Comparison of ENCODE assay signal across 20 cellular contexts in the genomic region with DNA sequence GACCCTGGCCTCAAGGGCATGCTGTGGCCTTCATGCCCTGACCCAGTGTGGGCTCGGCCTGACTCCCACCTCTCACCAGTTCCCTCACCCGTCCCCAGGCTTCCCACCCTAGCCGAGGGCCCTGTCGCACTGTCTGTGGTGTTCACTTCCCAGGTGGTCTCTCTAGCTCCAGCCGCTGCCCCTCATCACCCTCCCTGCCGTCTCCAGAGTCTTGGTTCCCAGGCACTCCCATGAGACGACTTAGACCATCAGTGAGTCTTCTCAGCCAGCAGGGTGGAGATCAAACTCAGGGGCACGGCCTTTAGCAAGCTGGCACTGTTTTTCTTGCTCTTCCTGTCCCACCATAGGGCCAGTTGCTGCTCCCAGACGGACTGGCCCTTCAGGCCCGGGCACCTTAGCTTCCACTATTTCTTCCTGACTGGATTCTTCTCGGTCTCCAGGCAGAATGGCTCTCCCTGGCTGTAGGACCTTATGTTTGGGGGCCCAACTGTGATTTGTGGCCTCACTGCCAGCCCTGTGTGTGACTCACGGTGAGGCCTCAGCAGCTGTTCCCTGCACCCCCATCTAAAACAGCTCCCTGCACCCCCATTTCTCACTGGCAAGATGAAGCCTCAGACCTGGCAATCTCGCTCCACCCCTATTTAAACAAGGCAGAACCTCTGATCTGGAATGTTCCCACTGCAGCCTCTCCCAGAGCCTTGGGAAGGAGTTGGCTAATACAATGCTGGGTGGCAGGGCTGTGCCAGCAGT. TPM values are rescaled to one million over a fixed set of nuclear protein-coding genes. Genes with fewer than 3 reads are reported as not detected.
DNase-seq lines count a peak whose midpoint lies in the region; TF ChIP-seq lines count a peak whose summit lies in the region.
"Had no signal": no experiment of that assay in that cellular context is flagged by ENCODE, and none has a peak within 500 bp of the region (broad histone marks: within the 10 kb centered on the region; RNA-seq: fewer than 3 reads in every experiment).

No MANE protein-coding gene starts in this region.

- peak overlapping the region; percentile 21 for H3K27ac ChIP-seq in cingulate gyrus (ENCODE audit: low read depth, low read length)
- H3K27ac ChIP-seq: foreskin keratinocyte, ovary had no signal

- in situ Hi-C loops in GM13976 (cut with MboI; ENCODE audit: low sequenced_read_pairs, unreplicated experiment) = loop anchor here (10.0 kb wide), 1 partner anchor 204 kb away; the partner anchor contains the start of gene SNRPA1

- DNase-seq in AG20443 (ENCODE audit: low spot score) = peak; percentile 7
- peak; percentile 26 for DNase-seq in GM13976 (ENCODE audit: low spot score)
- DNase-seq in myocyte (ENCODE audit: low read depth) = peak; percentile 58
- no peak for DNase-seq in NCI-H1694 (lab: John Stamatoyannopoulos, UW)
- DNase-seq in OCI-M1 (lab: John Stamatoyannopoulos, UW) = no peak
- no peak for DNase-seq in anterior cingulate cortex (lab: John Stamatoyannopoulos, UW)
- DNase-seq in LoVo (ENCODE audit: low spot score) = no peak
- DNase-seq: activated CD4-positive, alpha-beta T cell treated with anti-CD3 and anti-CD28 coated beads for 36 hours; activated naive CD8-positive, alpha-beta T cell treated with anti-CD3 and anti-CD28 coated beads, Interleukin-2, amount 10 ng/mL, durations not matched to agents 7 days and 5 days; CD4-positive, alpha-beta memory T cell; foreskin keratinocyte; hippocampal formation; MM.1S; naive B cell; NCI-H748 treated with DMSO at 0.1 percent for 48 hours; ovary; right cardiac atrium; Right ventricle myocardium superior; T-cell had no signal

- TF ChIP-seq CTCF in GM13976 (IDR thresholded peaks at IDR 0.05; ENCODE audit: borderline replicate concordance, control extremely low read depth, extremely low read depth, insufficient read depth, missing control alignments) = no peak

RNA-seq across cellular contexts. Expression of gene PCSK6, which starts 9.4 kb away (rescaled TPM):
- 2.2 and 2.5 TPM in 2 replicates for total RNA-seq in myocyte
- polyA plus RNA-seq in myocyte (2012) = 0.33 TPM

Comparison
In these comparisons a context has a peak if more than half of its experiments do, and no peak if none do; other contexts are left out.
1. DNase-seq: peak in AG20443 (single experiment), GM13976 (single experiment) and myocyte (single experiment); none in NCI-H1694 (single experiment), OCI-M1 (single experiment), anterior cingulate cortex (0 of 58) and LoVo (single experiment).